1 cellular context compared by ENCODE assay signal in the genomic region with DNA sequence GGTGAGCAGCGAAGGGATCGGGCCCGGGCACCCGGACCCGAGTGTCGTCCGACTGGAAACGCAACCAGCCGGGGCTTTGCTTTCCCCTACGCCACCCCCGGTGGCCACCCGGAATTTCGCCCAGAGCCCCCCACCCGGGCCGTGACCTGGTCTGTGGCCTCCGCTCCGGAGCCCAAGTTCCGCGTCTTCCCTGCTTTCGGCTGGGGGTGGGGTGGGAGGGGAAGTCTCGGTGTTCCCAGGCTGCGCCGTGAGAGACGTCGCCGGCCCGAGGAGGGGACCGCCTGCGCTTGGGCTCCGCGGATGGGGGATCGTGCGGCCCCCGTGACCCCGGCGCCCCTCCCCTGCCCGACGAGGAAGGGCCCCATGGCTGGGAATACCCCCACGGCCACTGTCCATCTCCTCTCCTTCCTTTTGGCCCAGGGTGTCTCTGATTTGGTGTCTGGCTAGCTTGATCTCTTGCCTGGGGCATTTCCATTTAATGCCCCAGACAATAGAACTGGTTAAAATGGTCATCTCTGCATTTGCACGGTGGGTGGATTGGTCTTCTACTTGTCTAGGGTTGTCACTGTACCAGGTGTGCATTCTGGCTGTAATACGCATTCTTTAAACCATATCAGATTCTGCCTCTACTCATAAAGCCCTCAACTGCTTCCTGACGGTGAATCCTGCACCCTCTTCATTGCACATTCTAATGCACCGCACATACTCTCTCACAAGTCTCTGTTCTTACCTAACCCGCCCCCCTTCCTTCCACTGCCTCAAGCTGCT.
A peak's percentile ranks its signal among the peaks of the same experiment; 100 is the strongest.
TF ChIP-seq lines count a peak whose summit lies in the region.

No MANE protein-coding gene starts in this region.

TF ChIP-seq in HepG2, 621 proteins besides CTCF, POLR2A, EP300 and RAD21 (continued from another document):
- TF ChIP-seq, protein P1, sequence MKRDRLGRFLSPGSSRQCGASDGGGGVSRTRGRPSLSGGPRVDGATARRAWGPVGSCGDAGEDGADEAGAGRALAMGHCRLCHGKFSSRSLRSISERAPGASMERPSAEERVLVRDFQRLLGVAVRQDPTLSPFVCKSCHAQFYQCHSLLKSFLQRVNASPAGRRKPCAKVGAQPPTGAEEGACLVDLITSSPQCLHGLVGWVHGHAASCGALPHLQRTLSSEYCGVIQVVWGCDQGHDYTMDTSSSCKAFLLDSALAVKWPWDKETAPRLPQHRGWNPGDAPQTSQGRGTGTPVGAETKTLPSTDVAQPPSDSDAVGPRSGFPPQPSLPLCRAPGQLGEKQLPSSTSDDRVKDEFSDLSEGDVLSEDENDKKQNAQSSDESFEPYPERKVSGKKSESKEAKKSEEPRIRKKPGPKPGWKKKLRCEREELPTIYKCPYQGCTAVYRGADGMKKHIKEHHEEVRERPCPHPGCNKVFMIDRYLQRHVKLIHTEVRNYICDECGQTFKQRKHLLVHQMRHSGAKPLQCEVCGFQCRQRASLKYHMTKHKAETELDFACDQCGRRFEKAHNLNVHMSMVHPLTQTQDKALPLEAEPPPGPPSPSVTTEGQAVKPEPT (CRISPR knock-in tag; IDR thresholded peaks at IDR 0.05; ENCODE audit: low read depth): no peak
- TF ChIP-seq ZFP62 (CRISPR knock-in tag; IDR thresholded peaks at IDR 0.05): no peak
- 0 out of 2 replicates have a peak, but pooled peaks have one; percentile 7 for TF ChIP-seq YEATS4 (CRISPR knock-in tag; IDR thresholded peaks at IDR 0.05; ENCODE audit: borderline replicate concordance)
- TF ChIP-seq SAP130 (CRISPR knock-in tag; IDR thresholded peaks at IDR 0.05; ENCODE audit: low read depth): peak; percentile 22; the same call in 1 of the 2 replicates
- peak; percentile 83 for TF ChIP-seq ZNF564 (CRISPR knock-in tag; IDR thresholded peaks at IDR 0.05)
- TF ChIP-seq ETV6 (CRISPR knock-in tag; conservative IDR thresholded peaks at IDR 0.05): no peak
- TF ChIP-seq MBNL3 (CRISPR knock-in tag; conservative IDR thresholded peaks at IDR 0.05): no peak
- TF ChIP-seq ZNF451 (CRISPR knock-in tag; IDR thresholded peaks at IDR 0.05): no peak
- TF ChIP-seq, protein P2, sequence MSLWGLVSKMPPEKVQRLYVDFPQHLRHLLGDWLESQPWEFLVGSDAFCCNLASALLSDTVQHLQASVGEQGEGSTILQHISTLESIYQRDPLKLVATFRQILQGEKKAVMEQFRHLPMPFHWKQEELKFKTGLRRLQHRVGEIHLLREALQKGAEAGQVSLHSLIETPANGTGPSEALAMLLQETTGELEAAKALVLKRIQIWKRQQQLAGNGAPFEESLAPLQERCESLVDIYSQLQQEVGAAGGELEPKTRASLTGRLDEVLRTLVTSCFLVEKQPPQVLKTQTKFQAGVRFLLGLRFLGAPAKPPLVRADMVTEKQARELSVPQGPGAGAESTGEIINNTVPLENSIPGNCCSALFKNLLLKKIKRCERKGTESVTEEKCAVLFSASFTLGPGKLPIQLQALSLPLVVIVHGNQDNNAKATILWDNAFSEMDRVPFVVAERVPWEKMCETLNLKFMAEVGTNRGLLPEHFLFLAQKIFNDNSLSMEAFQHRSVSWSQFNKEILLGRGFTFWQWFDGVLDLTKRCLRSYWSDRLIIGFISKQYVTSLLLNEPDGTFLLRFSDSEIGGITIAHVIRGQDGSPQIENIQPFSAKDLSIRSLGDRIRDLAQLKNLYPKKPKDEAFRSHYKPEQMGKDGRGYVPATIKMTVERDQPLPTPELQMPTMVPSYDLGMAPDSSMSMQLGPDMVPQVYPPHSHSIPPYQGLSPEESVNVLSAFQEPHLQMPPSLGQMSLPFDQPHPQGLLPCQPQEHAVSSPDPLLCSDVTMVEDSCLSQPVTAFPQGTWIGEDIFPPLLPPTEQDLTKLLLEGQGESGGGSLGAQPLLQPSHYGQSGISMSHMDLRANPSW (CRISPR knock-in tag; IDR thresholded peaks at IDR 0.05; ENCODE audit: borderline replicate concordance): no peak
- peak; percentile 37 for TF ChIP-seq AGO2 (optimal IDR thresholded peaks at IDR 0.05; ENCODE audit: low read depth, low read length)
- TF ChIP-seq ZNF569 (CRISPR knock-in tag; IDR thresholded peaks at IDR 0.05; ENCODE audit: borderline replicate concordance): no peak
- no peak for TF ChIP-seq CAMTA2 (CRISPR knock-in tag; IDR thresholded peaks at IDR 0.05; ENCODE audit: borderline replicate concordance)
- no peak for TF ChIP-seq NONO (IDR thresholded peaks at IDR 0.05)
- TF ChIP-seq NONO (CRISPR knock-in tag; conservative IDR thresholded peaks at IDR 0.05): no peak
- TF ChIP-seq CEBPG (CRISPR knock-in tag; IDR thresholded peaks at IDR 0.05): no peak
- TF ChIP-seq, protein P3, sequence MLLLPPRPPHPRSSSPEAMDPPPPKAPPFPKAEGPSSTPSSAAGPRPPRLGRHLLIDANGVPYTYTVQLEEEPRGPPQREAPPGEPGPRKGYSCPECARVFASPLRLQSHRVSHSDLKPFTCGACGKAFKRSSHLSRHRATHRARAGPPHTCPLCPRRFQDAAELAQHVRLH (CRISPR knock-in tag; IDR thresholded peaks at IDR 0.05; ENCODE audit: borderline replicate concordance, low read depth): 0 out of 2 replicates have a peak, but pooled peaks have one; percentile 2
- no peak for TF ChIP-seq MXD4 (CRISPR knock-in tag; IDR thresholded peaks at IDR 0.05)
- no peak for TF ChIP-seq ZNF331 (CRISPR knock-in tag; IDR thresholded peaks at IDR 0.05)
- no peak for TF ChIP-seq TEAD2 (CRISPR knock-in tag; IDR thresholded peaks at IDR 0.05)
- TF ChIP-seq NRL (CRISPR knock-in tag; IDR thresholded peaks at IDR 0.05; ENCODE audit: borderline replicate concordance): 0 out of 2 replicates have a peak, but pooled peaks have one; percentile 3
- TF ChIP-seq, protein P4, sequence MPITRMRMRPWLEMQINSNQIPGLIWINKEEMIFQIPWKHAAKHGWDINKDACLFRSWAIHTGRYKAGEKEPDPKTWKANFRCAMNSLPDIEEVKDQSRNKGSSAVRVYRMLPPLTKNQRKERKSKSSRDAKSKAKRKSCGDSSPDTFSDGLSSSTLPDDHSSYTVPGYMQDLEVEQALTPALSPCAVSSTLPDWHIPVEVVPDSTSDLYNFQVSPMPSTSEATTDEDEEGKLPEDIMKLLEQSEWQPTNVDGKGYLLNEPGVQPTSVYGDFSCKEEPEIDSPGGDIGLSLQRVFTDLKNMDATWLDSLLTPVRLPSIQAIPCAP (CRISPR knock-in tag; IDR thresholded peaks at IDR 0.05; ENCODE audit: low read depth): no peak
